Comparison of ENCODE assay signal across 8 cellular contexts in genomic region chr11:13384837-13385417, GRCh38.
DNase-seq lines count a peak whose midpoint lies in the region; ATAC-seq lines count a peak whose summit lies in the region.

No MANE protein-coding gene starts in this region.

- H3K4me3 ChIP-seq in NT2/D1 (ENCODE audit: insufficient read length, low read depth) = no peak overlapping the region

- H3K9me3 ChIP-seq in NT2/D1 (ENCODE audit: insufficient read depth, low read length) = no peaks in the 10 kb centered on the region

- H3K4me1 ChIP-seq in NT2/D1 (ENCODE audit: insufficient read depth, insufficient read length) = no peaks in the 10 kb centered on the region

- ATAC-seq in HG02870 (IDR thresholded peaks at IDR 0.05; ENCODE audit: unreplicated experiment) = peak; percentile 42
- no peak for ATAC-seq in HG02763 (IDR thresholded peaks at IDR 0.05; ENCODE audit: unreplicated experiment)

- no peaks in the 10 kb centered on the region for H3K27me3 ChIP-seq in NT2/D1 (ENCODE audit: insufficient read depth, insufficient read length)

- no peak overlapping the region for H3K9ac ChIP-seq in NT2/D1 (ENCODE audit: insufficient read length, low read depth)

- peaks cover 48% of the 10 kb centered on the region for H3K36me3 ChIP-seq in NT2/D1 (ENCODE audit: insufficient read depth, insufficient read length, low read length)

- DNase-seq in NCI-H524 (lab: John Stamatoyannopoulos, UW) (peak; percentile 3 to 41), NCI-H524 treated with DMSO at 0.1 percent for 48 hours (lab: John Stamatoyannopoulos, UW) (no peak), NT2/D1 (ENCODE audit: low read depth, low spot score) (peak; percentile 27), astrocyte of the hippocampus (ENCODE audit: low read depth, low spot score) (peak; percentile 81), iris pigment epithelial cell (ENCODE audit: low read depth) (peak; percentile 57), stromal cell of bone marrow (ENCODE audit: low read depth) (peak; percentile 41)
